In genomic region chr4:83455300-83456183, GRCh38 we compare ENCODE assay signal across 8 cellular contexts. TPM values are rescaled to one million over a fixed set of nuclear protein-coding genes. Genes with fewer than 3 reads are reported as not detected.
A peak's percentile ranks its signal among the peaks of the same experiment; 100 is the strongest.
DNase-seq lines count a peak whose midpoint lies in the region; ATAC-seq and TF ChIP-seq lines count a peak whose summit lies in the region.

HELQ (minus strand) TSS chr4:83455823; CDS start chr4:83455693, 130 bp downstream.
MRPS18C (plus strand) TSS chr4:83456058; CDS start chr4:83456078, 20 bp downstream.

- no peaks in the 10 kb centered on the region for H3K9me3 ChIP-seq in WERI-Rb-1 (ENCODE audit: severe bottlenecking)
- H3K9me3 ChIP-seq in mammary epithelial cell (replicated peaks; ENCODE audit: insufficient read depth, low read length): no peaks in the 10 kb centered on the region
- no peaks in the 10 kb centered on the region for H3K9me3 ChIP-seq in iPS-20b (ENCODE audit: insufficient read depth, low read depth, low read length)

- peak within 1 kb of the TSS; percentile 84 for H3K27ac ChIP-seq in WERI-Rb-1
- peak within 1 kb of the TSS; percentile 95 for H3K27ac ChIP-seq in mammary epithelial cell (ENCODE audit: insufficient read depth, low read depth, low read length)
- H3K27ac ChIP-seq in iPS-20b (ENCODE audit: low read length): peak within 1 kb of the TSS; percentile 81
- H3K27ac ChIP-seq in skin epidermis: peak within 1 kb of the TSS; percentile 82 to 99 (median 96)

- peak within 1 kb of the TSS; percentile 75 for H3K4me3 ChIP-seq in WERI-Rb-1 (ENCODE audit: low read depth, low read length)
- H3K4me3 ChIP-seq in mammary epithelial cell (replicated peaks in 1 of 3; ENCODE audit: insufficient read depth in 1 of 3, low read depth in 2 of 3, low read length in 3 of 3): peak within 1 kb of the TSS; percentile 74 to 78 (median 76)
- peak within 1 kb of the TSS; percentile 95 for H3K4me3 ChIP-seq in iPS-20b (ENCODE audit: low read length)
- H3K4me3 ChIP-seq in skin epidermis: peak within 1 kb of the TSS; percentile 54 to 96 (median 81)

- peaks cover 54% of the 10 kb centered on the region for H3K79me2 ChIP-seq in mammary epithelial cell (ENCODE audit: insufficient read depth, low read length)

- intact Hi-C loops in mammary epithelial cell (cut with micrococcal nuclease): loop anchor here (1.0 kb wide), 3 partner anchors 29 to 171 kb away; partner anchors contain the start of gene COQ2

- H3K9ac ChIP-seq in mammary epithelial cell (ENCODE audit: insufficient read depth, low read length): peak within 1 kb of the TSS; percentile 95
- H3K9ac ChIP-seq in iPS-20b (ENCODE audit: low read depth, low read length): peak within 1 kb of the TSS; percentile 95

- peak within 1 kb of the TSS; percentile 98 for H2AFZ ChIP-seq in mammary epithelial cell (ENCODE audit: low read depth, low read length)

- H3K27me3 ChIP-seq in WERI-Rb-1 (ENCODE audit: insufficient read depth, low read depth, severe bottlenecking) (no peaks in the 10 kb centered on the region), mammary epithelial cell (ENCODE audit: insufficient read depth, low read length) (no peaks in the 10 kb centered on the region), iPS-20b (ENCODE audit: insufficient read depth, low read length) (no peaks in the 10 kb centered on the region)

- no peaks in the 10 kb centered on the region for H4K20me1 ChIP-seq in mammary epithelial cell (ENCODE audit: insufficient read depth, low read length)

- H3K4me1 ChIP-seq in mammary epithelial cell (ENCODE audit: insufficient read depth, low read length): no peaks in the 10 kb centered on the region
- 0 out of 2 replicates have a peak, but pooled peaks cover 2% of the 10 kb centered on the region for H3K4me1 ChIP-seq in iPS-20b (ENCODE audit: insufficient read depth, low read length)

- TF ChIP-seq CTCF in WERI-Rb-1 (IDR thresholded peaks at IDR 0.05; ENCODE audit: low read depth, low read length) (peak; percentile 21; the same call in 1 of the 2 replicates), mammary epithelial cell (conservative IDR thresholded peaks at IDR 0.05 in 1 of 2, IDR thresholded peaks at IDR 0.05 in 1 of 2; ENCODE audit: extremely low read depth in 1 of 2, insufficient read depth in 1 of 2, low read depth in 1 of 2, low read length in 2 of 2) (peak in 1 of 2 donors; percentile 53)

- CTCF ChIA-PET in mammary epithelial cell (lab: Charles Lee; ENCODE audit: low non-redundant PET): interaction anchor here (1.0 kb wide), 1 partner anchor 93 kb away, joined by 3 read pairs; no protein-coding TSS in a partner anchor

- ATAC-seq in GM18907 (IDR thresholded peaks at IDR 0.05; ENCODE audit: unreplicated experiment) (peak; percentile 96), HG03159 (IDR thresholded peaks at IDR 0.05; ENCODE audit: unreplicated experiment) (peak; percentile 95)

- BruUV-seq in mammary epithelial cell (replicated peaks; lab: Mats Ljungman, UMichigan): TSS peak; percentile 64

- peaks cover 39% of the 10 kb centered on the region for H3K36me3 ChIP-seq in WERI-Rb-1
- H3K36me3 ChIP-seq in mammary epithelial cell (ENCODE audit: insufficient read depth, low read length): peaks cover 13% of the 10 kb centered on the region
- peaks cover 49% of the 10 kb centered on the region for H3K36me3 ChIP-seq in iPS-20b (ENCODE audit: insufficient read depth, low read depth, low read length)

- dilution Hi-C loops in mammary epithelial cell (cut with HindIII; ENCODE audit: low sequenced_read_pairs): loop anchor here (5.0 kb wide), 1 partner anchor 68 kb away; no protein-coding TSS in a partner anchor

- DNase-seq in AG08396 (ENCODE audit: low spot score): peak; percentile 96
- DNase-seq in NCI-H2227 (lab: John Stamatoyannopoulos, UW; ENCODE audit: unreplicated experiment): peak; percentile 97
- DNase-seq in WERI-Rb-1: peak; percentile 96
- DNase-seq in mammary epithelial cell: peak; percentile 98

- whole genome bisulfite sequencing in mammary epithelial cell (ENCODE audit: low coverage, missing lambda C conversion rate): 2% methylated on average over 45 of the region's 57 CpGs

- in situ Hi-C loops in mammary epithelial cell (cut with MboI; ENCODE audit: low sequenced_read_pairs in 2 of 2): no loop called here

- peak within 1 kb of the TSS; percentile 84 for H3K4me2 ChIP-seq in mammary epithelial cell (ENCODE audit: insufficient read depth, low read depth, low read length)

RNA-seq across cellular contexts. Expression of gene HELQ, which starts in this region (rescaled TPM):
- 10 to 100 TPM; 13.4 to 16.0 TPM for total RNA-seq in mammary epithelial cell
- 6.3 TPM for polyA plus RNA-seq in mammary epithelial cell
- polyA minus RNA-seq in mammary epithelial cell: 19.3 TPM

RNA-seq across cellular contexts. Expression of gene MRPS18C, which starts in this region (rescaled TPM):
- total RNA-seq in mammary epithelial cell: 10 to 100 TPM; 10.8 to 59.5 TPM
- polyA plus RNA-seq in mammary epithelial cell: 23.3 TPM
- polyA minus RNA-seq in mammary epithelial cell: 42.2 TPM

Comparison
In these comparisons a context has a peak if more than half of its experiments do, and no peak if none do; other contexts are left out.
1. Peak in every context shown above with its lines: DNase-seq, ATAC-seq, H3K4me3 ChIP-seq and H3K27ac ChIP-seq.